Comparison of ENCODE assay signal across 2 cellular contexts in the genomic region with DNA sequence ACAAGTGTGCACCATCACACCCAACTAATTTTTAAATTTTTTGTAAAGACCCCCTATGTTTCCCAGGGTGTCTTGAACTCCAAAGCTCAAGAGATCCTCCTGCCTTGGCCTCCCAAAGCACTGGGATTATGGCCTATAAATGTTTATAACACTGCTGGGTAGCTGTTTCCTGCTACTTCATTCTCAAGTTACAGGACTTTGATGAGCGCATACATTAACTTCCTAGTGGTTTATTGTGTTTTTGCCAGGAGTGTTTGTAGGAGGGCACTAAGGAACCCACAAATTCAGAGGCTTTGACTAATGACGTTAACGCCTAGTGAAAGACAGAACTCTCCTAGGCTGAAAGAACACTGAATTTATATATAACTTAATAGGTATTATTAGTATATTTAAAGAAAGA.
TF ChIP-seq lines count a peak whose summit lies in the region.

No MANE protein-coding gene starts in this region.

TF ChIP-seq in GM23338, 12 proteins besides CTCF, POLR2A, EP300 and RAD21 (continued from another document):
- TF ChIP-seq, protein P1, sequence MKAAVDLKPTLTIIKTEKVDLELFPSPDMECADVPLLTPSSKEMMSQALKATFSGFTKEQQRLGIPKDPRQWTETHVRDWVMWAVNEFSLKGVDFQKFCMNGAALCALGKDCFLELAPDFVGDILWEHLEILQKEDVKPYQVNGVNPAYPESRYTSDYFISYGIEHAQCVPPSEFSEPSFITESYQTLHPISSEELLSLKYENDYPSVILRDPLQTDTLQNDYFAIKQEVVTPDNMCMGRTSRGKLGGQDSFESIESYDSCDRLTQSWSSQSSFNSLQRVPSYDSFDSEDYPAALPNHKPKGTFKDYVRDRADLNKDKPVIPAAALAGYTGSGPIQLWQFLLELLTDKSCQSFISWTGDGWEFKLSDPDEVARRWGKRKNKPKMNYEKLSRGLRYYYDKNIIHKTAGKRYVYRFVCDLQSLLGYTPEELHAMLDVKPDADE (IDR thresholded peaks at IDR 0.05) = no peak

TF ChIP-seq in HEK293, 187 proteins besides CTCF, POLR2A, EP300 and RAD21 (continued from another document):
- TF ChIP-seq, protein P2, sequence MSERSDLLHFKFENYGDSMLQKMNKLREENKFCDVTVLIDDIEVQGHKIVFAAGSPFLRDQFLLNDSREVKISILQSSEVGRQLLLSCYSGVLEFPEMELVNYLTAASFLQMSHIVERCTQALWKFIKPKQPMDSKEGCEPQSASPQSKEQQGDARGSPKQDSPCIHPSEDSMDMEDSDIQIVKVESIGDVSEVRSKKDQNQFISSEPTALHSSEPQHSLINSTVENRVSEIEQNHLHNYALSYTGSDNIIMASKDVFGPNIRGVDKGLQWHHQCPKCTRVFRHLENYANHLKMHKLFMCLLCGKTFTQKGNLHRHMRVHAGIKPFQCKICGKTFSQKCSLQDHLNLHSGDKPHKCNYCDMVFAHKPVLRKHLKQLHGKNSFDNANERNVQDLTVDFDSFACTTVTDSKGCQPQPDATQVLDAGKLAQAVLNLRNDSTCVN (tag by site-specific recombination; optimal IDR thresholded peaks at IDR 0.05) = no peak
- TF ChIP-seq ZNF132 (tag by site-specific recombination; IDR thresholded peaks at IDR 0.05; ENCODE audit: borderline replicate concordance) (no peak), ZNF560 (tag by site-specific recombination; IDR thresholded peaks at IDR 0.05; ENCODE audit: borderline replicate concordance) (no peak), ZNF184 (tag by site-specific recombination; IDR thresholded peaks at IDR 0.05) (no peak), ZNF292 (tag by site-specific recombination; IDR thresholded peaks at IDR 0.05; ENCODE audit: borderline replicate concordance, low read depth) (no peak)
